12 cellular contexts compared by ENCODE assay signal in the genomic region with DNA sequence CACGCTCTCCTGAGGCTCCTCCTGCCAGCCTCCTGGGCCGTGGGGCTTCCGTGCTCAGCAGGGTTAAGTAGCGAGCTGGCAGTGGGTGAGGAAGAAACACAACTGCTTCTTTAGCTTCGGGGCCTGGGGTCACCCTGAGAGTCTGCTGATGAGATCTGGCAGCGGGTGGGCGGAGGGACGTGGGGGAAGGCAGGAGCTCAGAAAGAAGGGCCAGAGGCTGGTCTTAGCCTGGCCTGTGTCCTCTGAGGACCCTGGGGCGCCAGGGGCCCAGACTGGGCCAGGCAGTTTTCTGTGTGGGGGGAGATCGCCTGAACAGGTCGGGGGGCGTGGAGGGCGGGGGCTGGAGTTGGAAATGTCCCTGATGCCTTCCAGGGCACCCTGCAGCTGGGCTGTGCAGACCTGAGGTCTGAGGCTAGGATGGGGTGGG.
DNase-seq lines count a peak whose midpoint lies in the region; ATAC-seq, FAIRE-seq and TF ChIP-seq lines count a peak whose summit lies in the region.
"Had no signal": no experiment of that assay in that cellular context is flagged by ENCODE, and none has a peak within 500 bp of the region (broad histone marks: within the 10 kb centered on the region; RNA-seq: fewer than 3 reads in every experiment).

No MANE protein-coding gene starts in this region.

- H3K4me1 ChIP-seq in ACC112 (ENCODE audit: control insufficient read depth, insufficient read depth, low read length, unreplicated experiment) (peaks cover 34% of the 10 kb centered on the region), PC-3 (ENCODE audit: insufficient read depth, low read length) (peaks cover 24% of the 10 kb centered on the region), esophagus muscularis mucosa (peaks cover 25 to 31% (median 28%) of the 10 kb centered on the region in 4 donors), pancreas (peaks cover 16 to 35% (median 23%) of the 10 kb centered on the region in 3 donors)

- intact Hi-C loops in PC-3 (cut with micrococcal nuclease): no loop called here
- intact Hi-C loops in esophagus muscularis mucosa (cut with DNase I): no loop called here
- intact Hi-C loops in pancreas (cut with DNase I): no loop called here

- no peaks in the 10 kb centered on the region for H3K9me2 ChIP-seq in PC-3 (replicated peaks; ENCODE audit: low read length)

- DNase-seq in PC-3 (no peak), esophagus muscularis mucosa (ENCODE audit: extremely low spot score) (no peak), pancreas (no peak), NCI-H2227 (lab: John Stamatoyannopoulos, UW; ENCODE audit: unreplicated experiment) (no peak), NCI-H1417 (lab: John Stamatoyannopoulos, UW) (no peak), NCI-H2107 (lab: John Stamatoyannopoulos, UW) (no peak)
- DNase-seq: activated CD4-positive, alpha-beta T cell treated with anti-CD3 and anti-CD28 coated beads for 48 hours; NCI-H1092; stimulated activated CD4-positive, alpha-beta T cell treated with anti-CD3 and anti-CD28 coated beads, Interleukin-4, amount 100 ng/mL, for 1 hour had no signal

- no peak for TF ChIP-seq EP300 in esophagus muscularis mucosa (IDR thresholded peaks at IDR 0.05)

- ATAC-seq in PC-3: peak; percentile 45; the same call in 1 of the 2 replicates
- ATAC-seq in pancreas: no peak
- ATAC-seq in GM18520 (IDR thresholded peaks at IDR 0.05; ENCODE audit: unreplicated experiment): no peak
- ATAC-seq: activated T-helper 17 cell treated with anti-CD3 and anti-CD28 coated beads, Interleukin-2, amount 50 U/mL, for 72 hours had no signal

- peak overlapping the region; percentile 30 for H3K4me3 ChIP-seq in ACC112 (ENCODE audit: low read depth, low read length)
- peak overlapping the region; percentile 52; the same call in 1 of the 2 replicates for H3K4me3 ChIP-seq in PC-3 (ENCODE audit: low read length)
- no peak overlapping the region for H3K4me3 ChIP-seq in esophagus muscularis mucosa
- no peak overlapping the region for H3K4me3 ChIP-seq in pancreas

- TF ChIP-seq POLR2A in esophagus muscularis mucosa (IDR thresholded peaks at IDR 0.05; ENCODE audit: low read depth): no peak

- H2AFZ ChIP-seq in ACC112 (ENCODE audit: low read length, unreplicated experiment): no peak overlapping the region
- H2AFZ ChIP-seq in PC-3 (ENCODE audit: low read length): peak overlapping the region; percentile 80

- peak overlapping the region; percentile 85 for H3K4me2 ChIP-seq in PC-3 (ENCODE audit: low read length)

- H3K9me3 ChIP-seq in PC-3 (ENCODE audit: low read length): no peaks in the 10 kb centered on the region
- H3K9me3 ChIP-seq in esophagus muscularis mucosa: no peaks in the 10 kb centered on the region
- no peaks in the 10 kb centered on the region for H3K9me3 ChIP-seq in pancreas

- no peaks in the 10 kb centered on the region for H4K20me1 ChIP-seq in PC-3 (ENCODE audit: low read length)

- H3K27me3 ChIP-seq in ACC112 (ENCODE audit: insufficient read depth, low read length): no peaks in the 10 kb centered on the region
- H3K27me3 ChIP-seq in PC-3 (ENCODE audit: low read length): no peaks in the 10 kb centered on the region
- no peaks in the 10 kb centered on the region for H3K27me3 ChIP-seq in esophagus muscularis mucosa
- H3K27me3 ChIP-seq in pancreas: no peaks in the 10 kb centered on the region

- 54% methylated on average over 11 of the region's 13 CpGs for WGBS in esophagus muscularis mucosa
- WGBS in pancreas, 2 donors: 34 to 35% methylated on average over 10 to 13 of the region's 13 CpGs

- FAIRE-seq in pancreas (lab: Jason Lieb, UNC): no peak

- TF ChIP-seq CTCF in PC-3 (conservative IDR thresholded peaks at IDR 0.05; ENCODE audit: low read depth, low read length) (no peak), esophagus muscularis mucosa (IDR thresholded peaks at IDR 0.05) (no peak), pancreas (IDR thresholded peaks at IDR 0.05) (no peak)

- H3F3A ChIP-seq in PC-3 (ENCODE audit: low read length, unreplicated experiment): no peaks in the 10 kb centered on the region

- no peaks in the 10 kb centered on the region for H3K36me3 ChIP-seq in ACC112 (ENCODE audit: insufficient read depth, low read length)
- no peaks in the 10 kb centered on the region for H3K36me3 ChIP-seq in PC-3 (ENCODE audit: low read depth, low read length)
- H3K36me3 ChIP-seq in esophagus muscularis mucosa: no peaks in the 10 kb centered on the region
- no peaks in the 10 kb centered on the region for H3K36me3 ChIP-seq in pancreas

- CTCF ChIA-PET in PC-3 (lab: Charles Lee): no interaction called here

- POLR2A ChIA-PET in PC-3 (lab: Charles Lee; ENCODE audit: unreplicated experiment): no interaction called here

- peak overlapping the region; percentile 50 for H3K9ac ChIP-seq in PC-3 (ENCODE audit: low read length)

- H3K79me2 ChIP-seq in ACC112 (ENCODE audit: control insufficient read depth, insufficient read depth, low read length, unreplicated experiment) (no peaks in the 10 kb centered on the region), PC-3 (ENCODE audit: low read length) (no peaks in the 10 kb centered on the region)

- H3K27ac ChIP-seq in ACC112 (ENCODE audit: low read depth, low read length) (peak overlapping the region; percentile 87), PC-3 (ENCODE audit: low read length) (peak overlapping the region; percentile 90), esophagus muscularis mucosa (replicated peaks in 1 of 4) (peak overlapping the region in 3 of 4 donors; percentile 21 to 53 (median 47)), pancreas (peak overlapping the region; percentile 71 to 97 (median 89))

- BruUV-seq in PC-3 (replicated peaks; lab: Mats Ljungman, UMichigan): no TSS peak

Comparison
In these comparisons a context has a peak if more than half of its experiments do, and no peak if none do; other contexts are left out.
1. H3K4me3 ChIP-seq: peak in ACC112 (single experiment) and PC-3 (single experiment); none in esophagus muscularis mucosa (0 of 4) and pancreas (0 of 4).
2. Peak in every context shown above with its lines, with median percentiles within 50 percentile points of each other: H3K27ac ChIP-seq.